In the genomic region with DNA sequence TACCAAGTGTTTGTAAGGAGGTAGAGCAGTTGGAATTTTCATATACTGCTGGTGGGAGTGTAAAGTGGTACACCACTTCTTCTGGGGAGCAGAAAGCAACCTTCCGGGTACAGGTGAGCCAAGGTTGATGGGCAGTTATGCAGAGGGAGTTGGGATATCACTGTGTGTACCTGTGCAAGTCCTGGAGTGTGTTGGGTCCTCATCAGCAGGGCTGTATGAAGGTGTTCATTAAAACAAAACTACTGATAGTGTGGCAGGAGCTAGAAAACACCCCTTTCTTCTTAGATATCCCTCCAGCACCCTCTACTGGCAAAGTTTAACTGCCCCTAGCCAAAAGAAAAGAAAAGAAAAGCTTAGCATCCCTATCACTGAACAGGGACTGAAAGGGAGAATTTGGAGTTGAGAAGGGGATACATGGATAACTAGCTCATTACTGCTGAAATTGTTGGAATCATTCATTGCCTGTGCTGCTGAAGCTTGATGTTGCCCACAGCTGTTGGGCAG, we compare ENCODE assay signal across 9 cellular contexts.
DNase-seq lines count a peak whose midpoint lies in the region; ATAC-seq and TF ChIP-seq lines count a peak whose summit lies in the region.
"Had no signal": no experiment of that assay in that cellular context is flagged by ENCODE, and none has a peak within 500 bp of the region (broad histone marks: within the 10 kb centered on the region; RNA-seq: fewer than 3 reads in every experiment).

No MANE protein-coding gene starts in this region.

- TF ChIP-seq CTCF in 22Rv1 (IDR thresholded peaks at IDR 0.05): peak; percentile 54
- TF ChIP-seq CTCF in epithelial cell of esophagus (IDR thresholded peaks at IDR 0.05; ENCODE audit: insufficient read depth, low read depth, low read length, missing control alignments): peak; percentile 61

- H3K4me3 Mint-ChIP-seq in stimulated activated effector memory CD8-positive, alpha-beta T cell treated with anti-CD3 and anti-CD28 coated beads, Interleukin-12 subunit alpha, Interleukin-12 subunit beta, amount 100 ng/mL, for 72 hours: no peak overlapping the region

- no peak overlapping the region for H3K27ac ChIP-seq in 22Rv1

- DNase-seq in DMS53 treated with DMSO at 0.1 percent for 48 hours (lab: John Stamatoyannopoulos, UW; ENCODE audit: unreplicated experiment) (peak; percentile 54), NCI-H2029 treated with DMSO at 0.1 percent for 48 hours (lab: John Stamatoyannopoulos, UW) (peak; percentile 41), epithelial cell of esophagus (ENCODE audit: low read depth) (peak; percentile 68), GM03348 (ENCODE audit: low spot score) (no peak)
- no peak for DNase-seq in stimulated activated effector memory CD8-positive, alpha-beta T cell treated with anti-CD3 and anti-CD28 coated beads, Interleukin-12 subunit alpha, Interleukin-12 subunit beta, amount 100 ng/mL, for 72 hours (ENCODE audit: low spot score in 2 of 2)
- DNase-seq: NCI-H2171 had no signal

- H3K4me1 Mint-ChIP-seq in stimulated activated effector memory CD8-positive, alpha-beta T cell treated with anti-CD3 and anti-CD28 coated beads, Interleukin-12 subunit alpha, Interleukin-12 subunit beta, amount 100 ng/mL, for 72 hours: peaks cover 66% of the 10 kb centered on the region

- H3K36me3 Mint-ChIP-seq in stimulated activated effector memory CD8-positive, alpha-beta T cell treated with anti-CD3 and anti-CD28 coated beads, Interleukin-12 subunit alpha, Interleukin-12 subunit beta, amount 100 ng/mL, for 72 hours: peaks cover 17% of the 10 kb centered on the region

- H3K4me3 ChIP-seq in epithelial cell of esophagus (ENCODE audit: low read length): no peak overlapping the region

- ATAC-seq in HG03196 (IDR thresholded peaks at IDR 0.05; ENCODE audit: unreplicated experiment) (no peak), HG02970 (IDR thresholded peaks at IDR 0.05; ENCODE audit: low FRiP score, unreplicated experiment) (no peak)
- ATAC-seq in stimulated activated effector memory CD8-positive, alpha-beta T cell treated with anti-CD3 and anti-CD28 coated beads, Interleukin-12 subunit alpha, Interleukin-12 subunit beta, amount 100 ng/mL, for 72 hours: no peak

- H3K9me3 Mint-ChIP-seq in stimulated activated effector memory CD8-positive, alpha-beta T cell treated with anti-CD3 and anti-CD28 coated beads, Interleukin-12 subunit alpha, Interleukin-12 subunit beta, amount 100 ng/mL, for 72 hours: no peaks in the 10 kb centered on the region

- H3K27ac Mint-ChIP-seq in stimulated activated effector memory CD8-positive, alpha-beta T cell treated with anti-CD3 and anti-CD28 coated beads, Interleukin-12 subunit alpha, Interleukin-12 subunit beta, amount 100 ng/mL, for 72 hours: no peak overlapping the region

Comparison
In these comparisons a context has a peak if more than half of its experiments do, and no peak if none do; other contexts are left out.
1. DNase-seq: peak in DMS53 treated with DMSO at 0.1 percent for 48 hours (single experiment), NCI-H2029 treated with DMSO at 0.1 percent for 48 hours (single experiment) and epithelial cell of esophagus (single experiment); none in GM03348 (single experiment) and stimulated activated effector memory CD8-positive, alpha-beta T cell treated with anti-CD3 and anti-CD28 coated beads, Interleukin-12 subunit alpha, Interleukin-12 subunit beta, amount 100 ng/mL, for 72 hours (0 of 2).